In genomic region chr22:46092646-46093410, GRCh38 we compare ENCODE assay signal across 1 cellular context.
TF ChIP-seq lines count a peak whose summit lies in the region.

No MANE protein-coding gene starts in this region.

TF ChIP-seq in IMR-90, 13 proteins besides CTCF, POLR2A, EP300 and RAD21:
- no peak for TF ChIP-seq MAFK (IDR thresholded peaks at IDR 0.05; ENCODE audit: low read depth, low read length)
- TF ChIP-seq NFE2L2 (IDR thresholded peaks at IDR 0.05; ENCODE audit: low read depth, low read length): no peak
- no peak for TF ChIP-seq CHD1 (IDR thresholded peaks at IDR 0.05; ENCODE audit: low read depth, low read length)
- TF ChIP-seq, protein P1, sequence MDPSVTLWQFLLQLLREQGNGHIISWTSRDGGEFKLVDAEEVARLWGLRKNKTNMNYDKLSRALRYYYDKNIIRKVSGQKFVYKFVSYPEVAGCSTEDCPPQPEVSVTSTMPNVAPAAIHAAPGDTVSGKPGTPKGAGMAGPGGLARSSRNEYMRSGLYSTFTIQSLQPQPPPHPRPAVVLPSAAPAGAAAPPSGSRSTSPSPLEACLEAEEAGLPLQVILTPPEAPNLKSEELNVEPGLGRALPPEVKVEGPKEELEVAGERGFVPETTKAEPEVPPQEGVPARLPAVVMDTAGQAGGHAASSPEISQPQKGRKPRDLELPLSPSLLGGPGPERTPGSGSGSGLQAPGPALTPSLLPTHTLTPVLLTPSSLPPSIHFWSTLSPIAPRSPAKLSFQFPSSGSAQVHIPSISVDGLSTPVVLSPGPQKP (IDR thresholded peaks at IDR 0.05; ENCODE audit: borderline replicate concordance, low read depth, low read length): no peak
TF ChIP-seq in IMR-90: peak in this region for 0.
